ENCODE assay signal across 14 cellular contexts in the genomic region with DNA sequence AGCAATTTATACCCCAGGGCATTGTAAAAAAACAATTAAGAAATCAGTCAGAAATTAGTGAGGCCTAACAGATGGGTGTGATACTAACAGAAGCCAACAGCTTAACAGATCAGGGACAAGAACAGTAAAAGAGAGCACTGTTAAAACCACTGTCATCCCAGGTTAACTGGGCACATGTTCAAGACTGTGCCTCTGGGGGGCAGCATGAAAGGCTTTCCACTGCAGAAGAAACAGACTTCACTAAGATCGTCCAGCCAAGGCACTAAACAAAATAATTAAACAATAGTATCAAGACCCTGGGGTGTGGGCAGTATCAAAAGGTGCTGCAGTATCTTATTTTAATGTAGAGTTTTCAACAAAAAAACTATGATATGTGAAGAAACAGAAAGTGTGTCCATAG.
DNase-seq lines count a peak whose midpoint lies in the region; ATAC-seq, FAIRE-seq and TF ChIP-seq lines count a peak whose summit lies in the region.
"Had no signal": no experiment of that assay in that cellular context is flagged by ENCODE, and none has a peak within 500 bp of the region (broad histone marks: within the 10 kb centered on the region; RNA-seq: fewer than 3 reads in every experiment).

No MANE protein-coding gene starts in this region.

- no peak overlapping the region for H3K4me3 ChIP-seq in WI38 (ENCODE audit: low read depth, low read length)
- H3K4me3 ChIP-seq: left ventricle myocardium inferior had no signal

- ATAC-seq in HG03135 (IDR thresholded peaks at IDR 0.05; ENCODE audit: unreplicated experiment) = no peak
- ATAC-seq: activated T-cell treated with anti-CD3 and anti-CD28 coated beads, Interleukin-2, amount 50 U/mL, for 4 hours; natural killer cell had no signal

- CTCF ChIA-PET in HEK293T (lab: Yijun Ruan, JAX) = interaction anchor here (0.7 kb wide), 1 partner anchor 18 kb away, joined by 4 read pairs; no protein-coding TSS in a partner anchor

- POLR2A ChIA-PET in HEK293T (lab: Yijun Ruan, JAX) = no interaction called here

- no peak for FAIRE-seq in D721Med (lab: Jason Lieb, UNC)
- FAIRE-seq: GM12891 had no signal

- TF ChIP-seq CTCF in D721Med (IDR thresholded peaks at IDR 0.05; ENCODE audit: insufficient read depth, missing control alignments) = peak; percentile 53
- 0 out of 2 replicates have a peak, but pooled peaks have one; percentile 17 for TF ChIP-seq CTCF in WI38 (IDR thresholded peaks at IDR 0.05; ENCODE audit: low read depth, low read length)

- DNase-seq in D721Med (ENCODE audit: insufficient read length, low spot score) = no peak
- DNase-seq in HEK293T (ENCODE audit: extremely low spot score) = peak; percentile 31
- DNase-seq in kidney tubule cell (ENCODE audit: low spot score) = peak; percentile 3
- no peak for DNase-seq in T-helper 9 cell
- DNase-seq in activated naive CD4-positive, alpha-beta T cell treated with anti-CD3 and anti-CD28 coated beads, Interleukin-2, amount 50 U/mL, for 16 hours = no peak
- no peak for DNase-seq in NCI-H748 (lab: John Stamatoyannopoulos, UW; ENCODE audit: unreplicated experiment)
- DNase-seq: activated T-cell treated with anti-CD3 and anti-CD28 coated beads, Interleukin-2, amount 50 U/mL, for 4 hours; glutamatergic neuron; left ventricle myocardium inferior; natural killer cell; NCI-H2029 treated with DMSO at 0.1 percent for 48 hours had no signal

TF ChIP-seq in HEK293T, 16 proteins besides CTCF, POLR2A, EP300 and RAD21:
- no peak for TF ChIP-seq ARNT (IDR thresholded peaks at IDR 0.05)

Comparison
In these comparisons a context has a peak if more than half of its experiments do, and no peak if none do; other contexts are left out.
1. DNase-seq: peak in HEK293T (single experiment) and kidney tubule cell (single experiment); none in D721Med (single experiment), T-helper 9 cell (single experiment), activated naive CD4-positive, alpha-beta T cell treated with anti-CD3 and anti-CD28 coated beads, Interleukin-2, amount 50 U/mL, for 16 hours (single experiment) and NCI-H748 (single experiment).